In genomic region chr20:62277253-62277652, GRCh38 we compare ENCODE assay signal across 27 cellular contexts. TPM values are rescaled to one million over a fixed set of nuclear protein-coding genes. Genes with fewer than 3 reads are reported as not detected.
DNase-seq lines count a peak whose midpoint lies in the region; ATAC-seq and TF ChIP-seq lines count a peak whose summit lies in the region.
"Had no signal": no experiment of that assay in that cellular context is flagged by ENCODE, and none has a peak within 500 bp of the region (broad histone marks: within the 10 kb centered on the region; RNA-seq: fewer than 3 reads in every experiment).

No MANE protein-coding gene starts in this region.

- DNase-seq in activated naive CD4-positive, alpha-beta T cell treated with anti-CD3 and anti-CD28 coated beads for 36 hours = no peak
- DNase-seq in NCI-H446 treated with DMSO at 0.1 percent for 48 hours (lab: John Stamatoyannopoulos, UW) (peak; percentile 9), right atrium auricular region (ENCODE audit: low spot score) (no peak)
- DNase-seq: CD8-positive, alpha-beta memory T cell; DMS 273 treated with DMSO at 0.1 percent for 48 hours; DMS79; EL; GF-D8; MV-4-11; NCI-H1105; NCI-H1436 treated with DMSO at 0.1 percent for 48 hours; NCI-H187 treated with DMSO at 0.1 percent for 48 hours; NCI-H2107; NCI-H524 treated with DMSO at 0.1 percent for 48 hours; NCI-H774 had no signal

- H3K27me3 Mint-ChIP-seq in activated naive CD4-positive, alpha-beta T cell treated with anti-CD3 and anti-CD28 coated beads, Interleukin-2, amount 50 U/mL, for 24 hours = no peaks in the 10 kb centered on the region
- H3K27me3 Mint-ChIP-seq in activated naive CD4-positive, alpha-beta T cell treated with anti-CD3 and anti-CD28 coated beads for 36 hours (ENCODE audit: low read depth) = no peaks in the 10 kb centered on the region
- H3K27me3 Mint-ChIP-seq: B cell; CD8-positive, alpha-beta memory T cell had no signal

- H3K27ac Mint-ChIP-seq in activated naive CD4-positive, alpha-beta T cell treated with anti-CD3 and anti-CD28 coated beads, Interleukin-2, amount 50 U/mL, for 24 hours = peak overlapping the region; percentile 12
- H3K27ac Mint-ChIP-seq in activated naive CD4-positive, alpha-beta T cell treated with anti-CD3 and anti-CD28 coated beads for 36 hours = no peak overlapping the region
- H3K27ac Mint-ChIP-seq: B cell, CD14-positive monocyte had no signal

- CTCF ChIA-PET in activated naive CD4-positive, alpha-beta T cell treated with anti-CD3 and anti-CD28 coated beads for 36 hours (lab: Charles Lee) = interaction anchor here (0.6 kb wide), 1 partner anchor 111 kb away, joined by 3 read pairs; no protein-coding TSS in a partner anchor

- no peaks in the 10 kb centered on the region for H3K9me3 Mint-ChIP-seq in activated naive CD4-positive, alpha-beta T cell treated with anti-CD3 and anti-CD28 coated beads, Interleukin-2, amount 50 U/mL, for 24 hours
- no peaks in the 10 kb centered on the region for H3K9me3 Mint-ChIP-seq in activated naive CD4-positive, alpha-beta T cell treated with anti-CD3 and anti-CD28 coated beads for 36 hours
- H3K9me3 Mint-ChIP-seq: CD14-positive monocyte; CD8-positive, alpha-beta memory T cell had no signal

- H3K27ac ChIP-seq in right atrium auricular region (peak overlapping the region; percentile 19 to 66), skeletal muscle tissue (ENCODE audit: low read depth, low read length) (peak overlapping the region; percentile 80)
- H3K27ac ChIP-seq: 22Rv1, SJSA1 had no signal

- TF ChIP-seq CTCF in right atrium auricular region (IDR thresholded peaks at IDR 0.05) = no peak

- peak overlapping the region in 2 of 3 donors; percentile 12 to 45 for H3K9ac ChIP-seq in skeletal muscle tissue (ENCODE audit: low read depth in 1 of 3, low read length in 3 of 3)

- no peaks in the 10 kb centered on the region for H3K27me3 ChIP-seq in right atrium auricular region
- no peaks in the 10 kb centered on the region for H3K27me3 ChIP-seq in skeletal muscle tissue (ENCODE audit: control insufficient read depth in 3 of 3, insufficient read depth in 3 of 3, low read length in 3 of 3)
- H3K27me3 ChIP-seq: SJSA1 had no signal

- no peaks in the 10 kb centered on the region for H3K4me1 Mint-ChIP-seq in activated naive CD4-positive, alpha-beta T cell treated with anti-CD3 and anti-CD28 coated beads, Interleukin-2, amount 50 U/mL, for 24 hours
- H3K4me1 Mint-ChIP-seq in activated naive CD4-positive, alpha-beta T cell treated with anti-CD3 and anti-CD28 coated beads for 36 hours (ENCODE audit: low read depth) = no peaks in the 10 kb centered on the region
- H3K4me1 Mint-ChIP-seq: CD14-positive monocyte had no signal

- ATAC-seq in GM19455 (IDR thresholded peaks at IDR 0.05; ENCODE audit: unreplicated experiment) (no peak), GM18909 (IDR thresholded peaks at IDR 0.05; ENCODE audit: poor library complexity, unreplicated experiment) (no peak)
- ATAC-seq: K562 had no signal

- H3K4me3 ChIP-seq in right atrium auricular region = no peak overlapping the region
- peak overlapping the region in 1 of 3 donors; percentile 13 for H3K4me3 ChIP-seq in skeletal muscle tissue (ENCODE audit: low read length in 3 of 3)
- H3K4me3 ChIP-seq: K562, SJSA1 had no signal

- H3K36me3 ChIP-seq in right atrium auricular region = peaks cover 59% of the 10 kb centered on the region
- H3K36me3 ChIP-seq in skeletal muscle tissue (ENCODE audit: control insufficient read depth in 3 of 3, insufficient read depth in 3 of 3, low read length in 3 of 3) = peaks cover 58 to 61% (median 59%) of the 10 kb centered on the region in 3 donors

- intact Hi-C loops in activated naive CD4-positive, alpha-beta T cell treated with anti-CD3 and anti-CD28 coated beads for 36 hours (cut with micrococcal nuclease) = no loop called here

- H3K4me1 ChIP-seq in right atrium auricular region (peaks cover 0 to 20% of the 10 kb centered on the region in 2 donors), skeletal muscle tissue (ENCODE audit: control insufficient read depth in 3 of 3, insufficient read depth in 3 of 3, low read length in 3 of 3) (peaks cover 12 to 44% (median 27%) of the 10 kb centered on the region in 3 donors)
- H3K4me1 ChIP-seq: SJSA1 had no signal

- peaks cover 3% of the 10 kb centered on the region for H3K36me3 Mint-ChIP-seq in activated naive CD4-positive, alpha-beta T cell treated with anti-CD3 and anti-CD28 coated beads, Interleukin-2, amount 50 U/mL, for 24 hours
- H3K36me3 Mint-ChIP-seq in activated naive CD4-positive, alpha-beta T cell treated with anti-CD3 and anti-CD28 coated beads for 36 hours (ENCODE audit: low read depth) = peaks cover 8% of the 10 kb centered on the region

- H3K4me3 Mint-ChIP-seq in activated naive CD4-positive, alpha-beta T cell treated with anti-CD3 and anti-CD28 coated beads, Interleukin-2, amount 50 U/mL, for 24 hours = no peak overlapping the region
- H3K4me3 Mint-ChIP-seq in activated naive CD4-positive, alpha-beta T cell treated with anti-CD3 and anti-CD28 coated beads for 36 hours = no peak overlapping the region
- H3K4me3 Mint-ChIP-seq: B cell; CD14-positive monocyte; CD8-positive, alpha-beta memory T cell had no signal

- no peaks in the 10 kb centered on the region for H3K9me3 ChIP-seq in right atrium auricular region
- no peaks in the 10 kb centered on the region for H3K9me3 ChIP-seq in skeletal muscle tissue (ENCODE audit: control insufficient read depth in 3 of 3, low read length in 3 of 3)
- H3K9me3 ChIP-seq: SJSA1 had no signal

RNA-seq across cellular contexts. Expression of gene ADRM1, which starts 25.5 kb away (rescaled TPM):
- 10 to 100 TPM; 77.4 to 81.5 TPM for total RNA-seq in activated naive CD4-positive, alpha-beta T cell treated with anti-CD3 and anti-CD28 coated beads for 36 hours
- total RNA-seq in right atrium auricular region = 100 to 1,000 TPM in 1 of 2 donors, 10 to 100 TPM in 1; 95.9 to 128 TPM
- total RNA-seq in skeletal muscle tissue = 41.8 TPM

RNA-seq across cellular contexts. Expression of gene OSBPL2, which starts 38.9 kb away (rescaled TPM):
- total RNA-seq in activated naive CD4-positive, alpha-beta T cell treated with anti-CD3 and anti-CD28 coated beads for 36 hours = 10 to 100 TPM; 23.6 to 24.7 TPM
- total RNA-seq in right atrium auricular region (10 to 100 TPM; 27.2 to 29.6 TPM), skeletal muscle tissue (26.6 TPM)

RNA-seq across cellular contexts. Expression of gene HRH3, which starts 57.2 kb away (rescaled TPM):
- total RNA-seq in activated naive CD4-positive, alpha-beta T cell treated with anti-CD3 and anti-CD28 coated beads for 36 hours = not detected
- total RNA-seq in right atrium auricular region (not detected), skeletal muscle tissue (0.52 TPM)
- total RNA-seq: B cell; CD8-positive, alpha-beta memory T cell; HT1080; K562; LHCN-M2; MCF 10A; SJSA1 had no signal
